Comparison of ENCODE assay signal across 11 cellular contexts in the genomic region with DNA sequence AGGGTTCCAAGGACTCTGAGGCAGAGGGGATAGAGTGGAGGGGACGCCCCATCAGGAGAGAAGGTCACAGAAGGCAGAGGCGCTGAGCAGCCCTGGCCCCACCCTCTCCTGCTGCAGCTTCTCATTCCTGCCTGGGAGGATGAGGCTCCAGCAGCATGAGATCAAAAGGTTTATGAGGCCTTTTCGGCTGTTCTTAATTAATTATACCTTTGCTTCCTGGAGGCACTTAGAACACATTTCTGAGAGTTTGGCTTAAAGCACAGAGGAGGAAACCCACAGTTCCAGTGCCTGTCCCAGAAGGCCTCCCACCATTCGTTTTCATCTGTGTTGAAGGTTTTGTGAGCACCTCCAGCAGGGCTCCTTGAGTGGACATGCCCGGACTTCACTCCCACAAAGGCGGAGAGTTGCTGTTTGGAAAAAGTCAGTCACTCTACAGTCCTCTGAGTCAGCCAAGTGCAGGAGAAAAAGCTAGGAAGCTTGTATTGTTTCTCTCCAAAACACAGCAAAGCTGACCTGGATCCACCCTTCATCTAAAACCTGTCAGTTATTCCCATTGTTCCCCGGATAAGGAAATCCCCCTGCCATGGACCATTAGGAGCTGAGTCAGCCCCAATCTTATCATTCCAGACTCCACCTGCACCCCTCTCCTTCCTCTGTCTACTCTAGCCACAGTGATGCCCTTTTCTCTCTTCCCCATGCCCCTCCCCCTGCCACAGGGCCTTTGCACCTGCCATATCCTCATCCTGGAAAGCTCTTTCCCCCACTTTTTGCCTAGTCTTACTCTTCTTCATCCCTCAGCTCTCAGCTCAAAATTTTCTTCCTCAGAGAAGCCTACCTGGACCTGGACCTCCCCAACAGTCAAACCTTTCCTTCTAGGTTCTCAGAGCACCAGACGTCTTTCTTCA.
DNase-seq lines count a peak whose midpoint lies in the region; ATAC-seq and TF ChIP-seq lines count a peak whose summit lies in the region.
"Had no signal": no experiment of that assay in that cellular context is flagged by ENCODE, and none has a peak within 500 bp of the region (broad histone marks: within the 10 kb centered on the region; RNA-seq: fewer than 3 reads in every experiment).

No MANE protein-coding gene starts in this region.

- peak overlapping the region in 19 of 21 experiments; percentile 0 to 82 (median 58) for H3K27ac ChIP-seq in skin epidermis
- H3K27ac ChIP-seq: thoracic aorta had no signal

- TF ChIP-seq CTCF in fibroblast of the aortic adventitia (IDR thresholded peaks at IDR 0.05; ENCODE audit: insufficient read depth, low read length): no peak

- ATAC-seq in HG03095 (IDR thresholded peaks at IDR 0.05; ENCODE audit: unreplicated experiment): no peak
- no peak for ATAC-seq in GM21528 (IDR thresholded peaks at IDR 0.05; ENCODE audit: low FRiP score, unreplicated experiment)

- peaks cover 5% of the 10 kb centered on the region for H3K36me3 Mint-ChIP-seq in activated CD4-positive, alpha-beta T cell treated with anti-CD3 and anti-CD28 coated beads, Interleukin-2, amount 10 ng/mL, durations not matched to agents 24 days and 14 days (ENCODE audit: low read depth)

- peaks cover 14% of the 10 kb centered on the region for H3K4me1 Mint-ChIP-seq in activated CD4-positive, alpha-beta T cell treated with anti-CD3 and anti-CD28 coated beads, Interleukin-2, amount 10 ng/mL, durations not matched to agents 24 days and 14 days

- DNase-seq in activated CD4-positive, alpha-beta T cell treated with anti-CD3 and anti-CD28 coated beads, Interleukin-2, amount 10 ng/mL, durations not matched to agents 24 days and 14 days: peak; percentile 52
- no peak for DNase-seq in activated CD4-positive, alpha-beta T cell treated with anti-CD3 and anti-CD28 coated beads, Interleukin-2, amount 50 U/mL, for 4 hours
- peak; percentile 16 for DNase-seq in SW480 (ENCODE audit: low spot score)
- peak; percentile 93 for DNase-seq in fibroblast of the aortic adventitia (ENCODE audit: low read depth)
- DNase-seq in activated T-cell treated with anti-CD3 and anti-CD28 coated beads, Interleukin-2, amount 50 U/mL, for 1 hour: no peak
- DNase-seq: amygdala, NCI-H1092 treated with DMSO at 0.1 percent for 48 hours had no signal

- peaks cover 3% of the 10 kb centered on the region for H3K27me3 Mint-ChIP-seq in activated CD4-positive, alpha-beta T cell treated with anti-CD3 and anti-CD28 coated beads, Interleukin-2, amount 10 ng/mL, durations not matched to agents 24 days and 14 days

- peaks cover 9% of the 10 kb centered on the region for H3K9me3 Mint-ChIP-seq in activated CD4-positive, alpha-beta T cell treated with anti-CD3 and anti-CD28 coated beads, Interleukin-2, amount 10 ng/mL, durations not matched to agents 24 days and 14 days

- peak overlapping the region; percentile 54 for H3K27ac Mint-ChIP-seq in activated CD4-positive, alpha-beta T cell treated with anti-CD3 and anti-CD28 coated beads, Interleukin-2, amount 10 ng/mL, durations not matched to agents 24 days and 14 days

- H3K4me3 ChIP-seq in fibroblast of the aortic adventitia (ENCODE audit: low read depth, low read length) (no peak overlapping the region), skin epidermis (no peak overlapping the region)
- H3K4me3 ChIP-seq: thoracic aorta had no signal

- intact Hi-C loops in activated CD4-positive, alpha-beta T cell treated with anti-CD3 and anti-CD28 coated beads, Interleukin-2, amount 10 ng/mL, durations not matched to agents 24 days and 14 days (cut with micrococcal nuclease): loop anchor here (5.0 to 10.0 kb wide), 3 partner anchors 154 to 497 kb away; a partner anchor contains a TSS

- no peak overlapping the region for H3K4me3 Mint-ChIP-seq in activated CD4-positive, alpha-beta T cell treated with anti-CD3 and anti-CD28 coated beads, Interleukin-2, amount 10 ng/mL, durations not matched to agents 24 days and 14 days

Comparison
In these comparisons a context has a peak if more than half of its experiments do, and no peak if none do; other contexts are left out.
1. DNase-seq: peak in activated CD4-positive, alpha-beta T cell treated with anti-CD3 and anti-CD28 coated beads, Interleukin-2, amount 10 ng/mL, durations not matched to agents 24 days and 14 days (single experiment), SW480 (single experiment) and fibroblast of the aortic adventitia (single experiment); none in activated CD4-positive, alpha-beta T cell treated with anti-CD3 and anti-CD28 coated beads, Interleukin-2, amount 50 U/mL, for 4 hours (0 of 2) and activated T-cell treated with anti-CD3 and anti-CD28 coated beads, Interleukin-2, amount 50 U/mL, for 1 hour (single experiment).